16 cellular contexts compared by ENCODE assay signal in genomic region chr2:1701556-1702185, GRCh38. TPM values are rescaled to one million over a fixed set of nuclear protein-coding genes. Genes with fewer than 3 reads are reported as not detected.
DNase-seq lines count a peak whose midpoint lies in the region; ATAC-seq and TF ChIP-seq lines count a peak whose summit lies in the region.
"Had no signal": no experiment of that assay in that cellular context is flagged by ENCODE, and none has a peak within 500 bp of the region (broad histone marks: within the 10 kb centered on the region; RNA-seq: fewer than 3 reads in every experiment).

No MANE protein-coding gene starts in this region.

- H3K36me3 ChIP-seq in BLaER1 treated with 17β-estradiol and CSF1 and Interleukin-3, amounts not matched to agents 10 nM and 100 nM: peaks cover 8 to 35% (median 20%) of the 10 kb centered on the region in 11 experiments; a peak in 21 of 22 replicates
- H3K36me3 ChIP-seq in mammary epithelial cell (ENCODE audit: insufficient read depth, low read length) (no peaks in the 10 kb centered on the region), BE2C (no peaks in the 10 kb centered on the region)
- H3K36me3 ChIP-seq in naive thymus-derived CD4-positive, alpha-beta T cell (ENCODE audit: control insufficient read depth in 2 of 3, insufficient read depth in 3 of 3, low read length in 3 of 3): no peaks in the 10 kb centered on the region
- no peaks in the 10 kb centered on the region for H3K36me3 ChIP-seq in CD8-positive, alpha-beta memory T cell (ENCODE audit: insufficient read depth, low read length)
- H3K36me3 ChIP-seq: heart left ventricle, pancreas, Peyer's patch had no signal

- no peaks in the 10 kb centered on the region; a peak in 1 of 22 replicates for H3K27me3 ChIP-seq in BLaER1 treated with 17β-estradiol and CSF1 and Interleukin-3, amounts not matched to agents 10 nM and 100 nM
- no peaks in the 10 kb centered on the region for H3K27me3 ChIP-seq in mammary epithelial cell (ENCODE audit: insufficient read depth, low read length)
- H3K27me3 ChIP-seq in naive thymus-derived CD4-positive, alpha-beta T cell (ENCODE audit: control insufficient read depth in 2 of 2, insufficient read depth in 2 of 2, low read length in 2 of 2): no peaks in the 10 kb centered on the region
- no peaks in the 10 kb centered on the region for H3K27me3 ChIP-seq in BE2C
- H3K27me3 ChIP-seq in CD8-positive, alpha-beta memory T cell (ENCODE audit: insufficient read depth, low read length, poor library complexity, severe bottlenecking): no peaks in the 10 kb centered on the region
- H3K27me3 ChIP-seq: heart left ventricle, pancreas, Peyer's patch had no signal

- intact Hi-C loops in mammary epithelial cell (cut with micrococcal nuclease): no loop called here
- intact Hi-C loops in naive thymus-derived CD4-positive, alpha-beta T cell (cut with micrococcal nuclease): no loop called here

- TF ChIP-seq CTCF in LNCaP clone FGC (IDR thresholded peaks at IDR 0.05; ENCODE audit: control insufficient read depth, extremely low read depth, insufficient read depth) (no peak), mammary epithelial cell (conservative IDR thresholded peaks at IDR 0.05 in 1 of 2, IDR thresholded peaks at IDR 0.05 in 1 of 2; ENCODE audit: extremely low read depth in 1 of 2, insufficient read depth in 1 of 2, low read depth in 1 of 2, low read length in 2 of 2) (no peak), BE2C (IDR thresholded peaks at IDR 0.05; ENCODE audit: low read depth, low read length) (no peak)

- H2AFZ ChIP-seq in mammary epithelial cell (ENCODE audit: low read depth, low read length): no peak overlapping the region

- peak overlapping the region in 5 of 11 experiments; percentile 2 to 37 (median 30); a peak in 4 of 22 replicates for H3K9ac ChIP-seq in BLaER1 treated with 17β-estradiol and CSF1 and Interleukin-3, amounts not matched to agents 10 nM and 100 nM
- no peak overlapping the region for H3K9ac ChIP-seq in mammary epithelial cell (ENCODE audit: insufficient read depth, low read length)

- in situ Hi-C loops in mammary epithelial cell (cut with MboI; ENCODE audit: low sequenced_read_pairs in 2 of 2): no loop called here

- H3K79me2 ChIP-seq in mammary epithelial cell (ENCODE audit: insufficient read depth, low read length): peaks cover 53% of the 10 kb centered on the region

- H3K4me3 ChIP-seq in BLaER1 treated with 17β-estradiol and CSF1 and Interleukin-3, amounts not matched to agents 10 nM and 100 nM: peak overlapping the region in 1 of 10 experiments; percentile 28; a peak in 2 of 20 replicates
- no peak overlapping the region for H3K4me3 ChIP-seq in LNCaP clone FGC (ENCODE audit: low read depth, low read length)
- no peak overlapping the region for H3K4me3 ChIP-seq in mammary epithelial cell (replicated peaks in 1 of 3; ENCODE audit: insufficient read depth in 1 of 3, low read depth in 2 of 3, low read length in 3 of 3)
- H3K4me3 ChIP-seq in naive thymus-derived CD4-positive, alpha-beta T cell (ENCODE audit: low read length): no peak overlapping the region
- no peak overlapping the region for H3K4me3 ChIP-seq in BE2C (ENCODE audit: low read depth, low read length)
- H3K4me3 ChIP-seq in CD8-positive, alpha-beta memory T cell (ENCODE audit: low read length): no peak overlapping the region
- H3K4me3 ChIP-seq: heart left ventricle, pancreas, Peyer's patch had no signal

- no TSS peak for BruUV-seq in mammary epithelial cell (replicated peaks; lab: Mats Ljungman, UMichigan)

- dilution Hi-C loops in mammary epithelial cell (cut with HindIII; ENCODE audit: low sequenced_read_pairs): no loop called here

- 70% methylated on average over 15 of the region's 20 CpGs for WGBS in mammary epithelial cell (ENCODE audit: low coverage, missing lambda C conversion rate)

- peaks cover 6 to 17% (median 13%) of the 10 kb centered on the region in 11 experiments; a peak in 15 of 22 replicates for H3K9me3 ChIP-seq in BLaER1 treated with 17β-estradiol and CSF1 and Interleukin-3, amounts not matched to agents 10 nM and 100 nM (replicated peaks in 1 of 11)
- H3K9me3 ChIP-seq in mammary epithelial cell (replicated peaks; ENCODE audit: insufficient read depth, low read length) (no peaks in the 10 kb centered on the region), BE2C (no peaks in the 10 kb centered on the region), T-helper 17 cell (ENCODE audit: control insufficient read depth, low read length, poor library complexity, severe bottlenecking) (no peaks in the 10 kb centered on the region)
- peaks cover 0 to 4% (median 0%) of the 10 kb centered on the region in 3 experiments for H3K9me3 ChIP-seq in naive thymus-derived CD4-positive, alpha-beta T cell (ENCODE audit: control insufficient read depth in 2 of 3, low read length in 3 of 3)
- H3K9me3 ChIP-seq in CD8-positive, alpha-beta memory T cell (ENCODE audit: low read length): no peaks in the 10 kb centered on the region
- H3K9me3 ChIP-seq: pancreas, Peyer's patch had no signal

- no peak overlapping the region for H3K27ac Mint-ChIP-seq in naive thymus-derived CD4-positive, alpha-beta T cell
- no peak overlapping the region for H3K27ac Mint-ChIP-seq in T-helper 17 cell
- peak overlapping the region in 1 of 8 donors; percentile 7 for H3K27ac Mint-ChIP-seq in CD8-positive, alpha-beta memory T cell
- H3K27ac Mint-ChIP-seq: T-helper 2 cell treated with Interferon-gamma antibody and Interleukin-4, amounts not matched to agents 5 μg/mL and 100 μg/mL, for 36 hours had no signal

- peak; percentile 8 for ATAC-seq in naive thymus-derived CD4-positive, alpha-beta T cell
- ATAC-seq in HG02973 (IDR thresholded peaks at IDR 0.05; ENCODE audit: unreplicated experiment) (no peak), T-helper 17 cell (no peak)
- ATAC-seq: pancreas had no signal

- H3K27ac ChIP-seq in BLaER1 treated with 17β-estradiol and CSF1 and Interleukin-3, amounts not matched to agents 10 nM and 100 nM: peak overlapping the region in 5 of 11 experiments; percentile 1 to 34 (median 27); a peak in 5 of 22 replicates
- H3K27ac ChIP-seq in mammary epithelial cell (ENCODE audit: insufficient read depth, low read depth, low read length): no peak overlapping the region
- no peak overlapping the region for H3K27ac ChIP-seq in naive thymus-derived CD4-positive, alpha-beta T cell (ENCODE audit: low read depth, low read length)
- no peak overlapping the region for H3K27ac ChIP-seq in CD8-positive, alpha-beta memory T cell (ENCODE audit: low read depth, low read length)
- H3K27ac ChIP-seq: heart left ventricle, HL-60, pancreas, Peyer's patch had no signal

- no peak overlapping the region for H3K4me3 Mint-ChIP-seq in naive thymus-derived CD4-positive, alpha-beta T cell
- H3K4me3 Mint-ChIP-seq in T-helper 17 cell: no peak overlapping the region
- no peak overlapping the region for H3K4me3 Mint-ChIP-seq in CD8-positive, alpha-beta memory T cell
- H3K4me3 Mint-ChIP-seq: T-helper 2 cell treated with Interferon-gamma antibody and Interleukin-4, amounts not matched to agents 5 μg/mL and 100 μg/mL, for 36 hours had no signal

- DNase-seq in LNCaP clone FGC (ENCODE audit: low read depth): peak; percentile 28
- DNase-seq in mammary epithelial cell: peak; percentile 73
- DNase-seq in naive thymus-derived CD4-positive, alpha-beta T cell: no peak
- DNase-seq in BE2C: no peak
- no peak for DNase-seq in T-helper 17 cell
- no peak for DNase-seq in CD8-positive, alpha-beta memory T cell
- DNase-seq: activated gamma-delta T cell treated with Interleukin-2 at 50 U/mL for 16 hours, DND-41, heart left ventricle, NCI-H2171 treated with DMSO at 0.1 percent for 48 hours, Peyer's patch had no signal

- peak overlapping the region; percentile 17 to 83 (median 77); a peak in 20 of 22 replicates for H3K4me2 ChIP-seq in BLaER1 treated with 17β-estradiol and CSF1 and Interleukin-3, amounts not matched to agents 10 nM and 100 nM
- H3K4me2 ChIP-seq in mammary epithelial cell (ENCODE audit: insufficient read depth, low read depth, low read length): no peak overlapping the region

- peaks cover 32 to 95% (median 74%) of the 10 kb centered on the region in 10 experiments for H3K4me1 ChIP-seq in BLaER1 treated with 17β-estradiol and CSF1 and Interleukin-3, amounts not matched to agents 10 nM and 100 nM
- H3K4me1 ChIP-seq in mammary epithelial cell (ENCODE audit: insufficient read depth, low read length) (peaks cover 42% of the 10 kb centered on the region), BE2C (no peaks in the 10 kb centered on the region)
- no peaks in the 10 kb centered on the region for H3K4me1 ChIP-seq in naive thymus-derived CD4-positive, alpha-beta T cell (ENCODE audit: control insufficient read depth in 2 of 2, insufficient read depth in 2 of 2, low read length in 2 of 2)
- H3K4me1 ChIP-seq in CD8-positive, alpha-beta memory T cell (ENCODE audit: insufficient read depth, low read length): no peaks in the 10 kb centered on the region
- H3K4me1 ChIP-seq: pancreas, Peyer's patch had no signal

- H3K9me3 Mint-ChIP-seq in naive thymus-derived CD4-positive, alpha-beta T cell: peaks cover 0 to 11% (median under 1%) of the 10 kb centered on the region in 11 donors
- peaks cover 0 to 3% (median 3%) of the 10 kb centered on the region in 5 donors for H3K9me3 Mint-ChIP-seq in CD8-positive, alpha-beta memory T cell
- H3K9me3 Mint-ChIP-seq: T-helper 2 cell treated with Interferon-gamma antibody and Interleukin-4, amounts not matched to agents 5 μg/mL and 100 μg/mL, for 36 hours had no signal

- POLR2A ChIA-PET in naive thymus-derived CD4-positive, alpha-beta T cell (lab: Charles Lee): no interaction called here
- POLR2A ChIA-PET in CD8-positive, alpha-beta memory T cell (lab: Charles Lee): no interaction called here

- H3K36me3 Mint-ChIP-seq in naive thymus-derived CD4-positive, alpha-beta T cell: no peaks in the 10 kb centered on the region
- no peaks in the 10 kb centered on the region for H3K36me3 Mint-ChIP-seq in T-helper 17 cell (ENCODE audit: low read depth)
- H3K36me3 Mint-ChIP-seq in CD8-positive, alpha-beta memory T cell: no peaks in the 10 kb centered on the region

- CTCF ChIA-PET in mammary epithelial cell (lab: Charles Lee; ENCODE audit: low non-redundant PET): no interaction called here
- CTCF ChIA-PET in naive thymus-derived CD4-positive, alpha-beta T cell (lab: Charles Lee): no interaction called here
- CTCF ChIA-PET in CD8-positive, alpha-beta memory T cell (lab: Charles Lee): no interaction called here

- no peaks in the 10 kb centered on the region for H3K4me1 Mint-ChIP-seq in naive thymus-derived CD4-positive, alpha-beta T cell
- H3K4me1 Mint-ChIP-seq in T-helper 17 cell: no peaks in the 10 kb centered on the region
- H3K4me1 Mint-ChIP-seq in CD8-positive, alpha-beta memory T cell: no peaks in the 10 kb centered on the region

- H3K27me3 Mint-ChIP-seq in naive thymus-derived CD4-positive, alpha-beta T cell: peaks cover 0 to 5% (median 0%) of the 10 kb centered on the region in 5 donors
- H3K27me3 Mint-ChIP-seq in T-helper 17 cell: peaks cover 6% of the 10 kb centered on the region
- H3K27me3 Mint-ChIP-seq in CD8-positive, alpha-beta memory T cell: peaks cover 2 to 4% of the 10 kb centered on the region in 2 donors

- H4K20me1 ChIP-seq in BLaER1 treated with 17β-estradiol and CSF1 and Interleukin-3, amounts not matched to agents 10 nM and 100 nM: peaks cover 63 to 96% (median 93%) of the 10 kb centered on the region in 11 experiments
- no peaks in the 10 kb centered on the region for H4K20me1 ChIP-seq in mammary epithelial cell (ENCODE audit: insufficient read depth, low read length)

RNA-seq across cellular contexts. Expression of gene PXDN, which starts 42.6 kb away (rescaled TPM):
- total RNA-seq in mammary epithelial cell (100 to 1,000 TPM in 1 of 2 donors, 10 to 100 TPM in 1; 99.8 to 103 TPM), T-helper 17 cell (not detected)
- polyA plus RNA-seq in mammary epithelial cell: 99.0 TPM
- 120 TPM for polyA minus RNA-seq in mammary epithelial cell
- total RNA-seq in naive thymus-derived CD4-positive, alpha-beta T cell: 1 to 10 TPM in 1 of 5 experiments, under 1 TPM in 1, not detected in 3; 0.47 to 3.1 TPM
- polyA plus RNA-seq in naive thymus-derived CD4-positive, alpha-beta T cell: 1 to 10 TPM in 1 of 2 donors, under 1 TPM in 1; 0.74 to 1.3 TPM
- polyA plus RNA-seq in BE2C (2012; ENCODE audit: insufficient read depth, insufficient read length, low read depth): 7.4 TPM
- under 1 TPM; 0.39 to 1.00 TPM for total RNA-seq in CD8-positive, alpha-beta memory T cell
- polyA plus RNA-seq in CD8-positive, alpha-beta memory T cell: 3.3 TPM

Comparison
In these comparisons a context has a peak if more than half of its experiments do, and no peak if none do; other contexts are left out.
1. DNase-seq: peak in LNCaP clone FGC (single experiment) and mammary epithelial cell (single experiment); none in naive thymus-derived CD4-positive, alpha-beta T cell (0 of 9), BE2C (single experiment), T-helper 17 cell (0 of 3) and CD8-positive, alpha-beta memory T cell (0 of 5).
2. RNA of gene PXDN, which starts 42.6 kb away (total RNA-seq): 99.8 to 103 TPM in mammary epithelial cell; 0.39 to 1.00 TPM in CD8-positive, alpha-beta memory T cell, 0.47 to 3.1 TPM in naive thymus-derived CD4-positive, alpha-beta T cell and not detected in T-helper 17 cell; every median in the first group is over 10 times any median in the second.